ENCODE assay signal across 12 cellular contexts in the genomic region with DNA sequence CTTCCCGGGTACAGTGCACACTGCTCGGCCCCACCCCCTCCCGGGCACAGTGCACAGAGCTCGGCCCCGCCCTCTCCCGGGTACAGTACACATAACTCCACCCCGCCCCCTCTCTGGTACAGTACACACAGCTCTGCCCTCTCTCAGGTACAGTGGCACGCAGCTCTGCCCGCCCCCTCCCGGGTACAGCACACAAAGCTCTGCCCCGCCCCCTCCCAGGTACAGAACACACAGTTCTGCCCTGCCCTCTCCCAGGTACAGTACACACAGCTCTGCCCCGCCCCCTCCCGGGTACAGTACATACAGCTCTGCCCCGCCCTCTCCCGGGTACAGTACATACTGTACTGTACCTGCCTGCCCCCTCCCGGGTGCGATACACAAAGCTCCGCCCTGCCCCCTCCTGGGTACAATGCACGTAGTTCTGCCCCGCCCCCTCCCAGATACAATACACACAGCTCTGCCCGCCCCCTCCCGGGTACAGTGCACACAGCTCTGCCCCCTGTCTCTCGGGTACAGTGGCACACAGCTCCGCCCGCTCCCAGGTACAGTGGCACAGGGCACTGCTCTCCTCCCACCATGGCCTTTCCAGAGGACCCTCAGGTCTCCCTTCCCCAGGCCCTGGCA. TPM values are rescaled to one million over a fixed set of nuclear protein-coding genes. Genes with fewer than 3 reads are reported as not detected.
DNase-seq lines count a peak whose midpoint lies in the region; ATAC-seq and TF ChIP-seq lines count a peak whose summit lies in the region.
"Had no signal": no experiment of that assay in that cellular context is flagged by ENCODE, and none has a peak within 500 bp of the region (broad histone marks: within the 10 kb centered on the region; RNA-seq: fewer than 3 reads in every experiment).

No MANE protein-coding gene starts in this region.

- no peaks in the 10 kb centered on the region for H3K9me3 ChIP-seq in esophagus squamous epithelium

- H3K27ac ChIP-seq in esophagus squamous epithelium: peak overlapping the region; percentile 16 to 76 (median 68)
- H3K27ac ChIP-seq: BLaER1 had no signal

- WGBS in esophagus squamous epithelium, 2 donors: 29 to 40% methylated on average over 2 to 4 of the region's 25 CpGs

- peaks cover 0 to 43% (median 0%) of the 10 kb centered on the region in 4 donors for H3K27me3 ChIP-seq in esophagus squamous epithelium
- H3K27me3 ChIP-seq: BLaER1 had no signal

- intact Hi-C loops in esophagus squamous epithelium (cut with DNase I): no loop called here

- TF ChIP-seq CTCF in LNCAP (IDR thresholded peaks at IDR 0.05) (peak; percentile 37; the same call in 1 of the 2 replicates), esophagus squamous epithelium (IDR thresholded peaks at IDR 0.05) (peak in 2 of 6 experiments; percentile 12 to 22)

- ATAC-seq in HG03108 (IDR thresholded peaks at IDR 0.05; ENCODE audit: unreplicated experiment): no peak

- no peaks in the 10 kb centered on the region for H3K36me3 ChIP-seq in esophagus squamous epithelium
- H3K36me3 ChIP-seq: BLaER1 had no signal

- H3K4me3 ChIP-seq in esophagus squamous epithelium: peak overlapping the region in 1 of 4 donors; percentile 38
- H3K4me3 ChIP-seq: BLaER1 had no signal

- peak in 1 of 4 donors; percentile 10 for TF ChIP-seq POLR2A in esophagus squamous epithelium (IDR thresholded peaks at IDR 0.05)

- peak; percentile 66 for DNase-seq in 8988T
- peak; percentile 96 for DNase-seq in NCI-H526 treated with DMSO at 0.1 percent for 48 hours (lab: John Stamatoyannopoulos, UW)
- no peak for DNase-seq in esophagus squamous epithelium (lab: John Stamatoyannopoulos, UW)
- DNase-seq in globus pallidus (ENCODE audit: low spot score): no peak
- DNase-seq in kidney glomerular epithelial cell (lab: John Stamatoyannopoulos, UW): no peak
- DNase-seq in GOT3 (lab: John Stamatoyannopoulos, UW): no peak
- DNase-seq: natural killer cell had no signal

- peaks cover 0 to 12% (median 0%) of the 10 kb centered on the region in 3 donors for H3K4me1 ChIP-seq in esophagus squamous epithelium

RNA-seq across cellular contexts. Expression of a gene that starts 16.4 kb away (rescaled TPM):
- total RNA-seq in esophagus squamous epithelium: not detected
- total RNA-seq: fibroblast of lung; natural killer cell; T-helper 1 cell treated with Interleukin-12 subunit alpha and Interleukin-12 subunit beta and Interleukin-4 antibody, amounts not matched to agents 30 ng/mL and 1 ng/mL, for 36 hours had no signal

Comparison
In these comparisons a context has a peak if more than half of its experiments do, and no peak if none do; other contexts are left out.
1. DNase-seq: peak in 8988T (single experiment) and NCI-H526 treated with DMSO at 0.1 percent for 48 hours (single experiment); none in esophagus squamous epithelium (single experiment), globus pallidus (single experiment), kidney glomerular epithelial cell (single experiment) and GOT3 (single experiment).